19 cellular contexts compared by ENCODE assay signal in genomic region chr10:1608408-1609037, GRCh38.
A peak's percentile ranks its signal among the peaks of the same experiment; 100 is the strongest.
DNase-seq lines count a peak whose midpoint lies in the region; ATAC-seq, FAIRE-seq and TF ChIP-seq lines count a peak whose summit lies in the region.
"Had no signal": no experiment of that assay in that cellular context is flagged by ENCODE, and none has a peak within 500 bp of the region (broad histone marks: within the 10 kb centered on the region; RNA-seq: fewer than 3 reads in every experiment).

No MANE protein-coding gene starts in this region.

- no peak for DNase-seq in CD4-positive, alpha-beta T cell
- no peak for DNase-seq in GM12878 (ENCODE audit: low read depth, low spot score)
- no peak for DNase-seq in neural crest cell (ENCODE audit: low read depth, low spot score)
- DNase-seq in epidermal melanocyte (ENCODE audit: insufficient read length, low spot score): no peak
- DNase-seq in activated naive CD4-positive, alpha-beta T cell treated with anti-CD3 and anti-CD28 coated beads for 36 hours: no peak
- DNase-seq: activated CD4-positive, alpha-beta T cell treated with anti-CD3 and anti-CD28 coated beads, Interleukin-2, amount 10 ng/mL, durations not matched to agents 24 days and 14 days; activated effector memory CD4-positive, alpha-beta T cell treated with Interleukin-2 at 50 U/mL for 16 hours; CD8-positive, alpha-beta T cell; lower lobe of right lung; naive thymus-derived CD4-positive, alpha-beta T cell; NCI-H69; Right ventricle myocardium superior; SW 1271 had no signal

- H3K9me3 Mint-ChIP-seq in CD4-positive, alpha-beta T cell: no peaks in the 10 kb centered on the region
- H3K9me3 Mint-ChIP-seq in neural crest cell: no peaks in the 10 kb centered on the region
- no peaks in the 10 kb centered on the region for H3K9me3 Mint-ChIP-seq in activated naive CD4-positive, alpha-beta T cell treated with anti-CD3 and anti-CD28 coated beads for 36 hours
- H3K9me3 Mint-ChIP-seq: activated CD4-positive, alpha-beta T cell treated with anti-CD3 and anti-CD28 coated beads, Interleukin-2, amount 10 ng/mL, durations not matched to agents 24 days and 14 days; CD8-positive, alpha-beta T cell; naive thymus-derived CD4-positive, alpha-beta T cell had no signal

- TF ChIP-seq RAD21 in GM12878 (IDR thresholded peaks at IDR 0.05; ENCODE audit: insufficient read depth, low read depth, low read length): no peak

- POLR2A ChIA-PET in CD4-positive, alpha-beta T cell (lab: Charles Lee): no interaction called here
- POLR2A ChIA-PET in GM12878 (lab: Charles Lee): no interaction called here

- no peak overlapping the region for H2AFZ ChIP-seq in GM12878 (ENCODE audit: control insufficient read depth, low read depth, low read length)

- H3K4me1 ChIP-seq in GM12878 (ENCODE audit: control insufficient read depth, insufficient read depth, low read length) (no peaks in the 10 kb centered on the region; the same call in 1 of the 2 replicates), iPS-15b (ENCODE audit: control insufficient read depth, insufficient read depth, low read length) (peaks cover 3% of the 10 kb centered on the region)
- H3K4me1 ChIP-seq: lower lobe of right lung had no signal

- peak; percentile 10 for TF ChIP-seq CTCF in CD4-positive, alpha-beta T cell (IDR thresholded peaks at IDR 0.05)
- TF ChIP-seq CTCF in GM12878 (IDR thresholded peaks at IDR 0.05 in 2 of 3, conservative IDR thresholded peaks at IDR 0.05 in 1 of 3; ENCODE audit: control insufficient read depth in 2 of 3, extremely low read depth in 1 of 3, insufficient read depth in 1 of 3, low read depth in 3 of 3, low read length in 3 of 3) (no peak), neural crest cell (conservative IDR thresholded peaks at IDR 0.05) (no peak)

- H3K79me2 ChIP-seq in GM12878 (ENCODE audit: control insufficient read depth, insufficient read depth, low read length): no peaks in the 10 kb centered on the region

- H3K27ac ChIP-seq in CD4-positive, alpha-beta T cell (ENCODE audit: low read depth, low read length): no peak overlapping the region
- no peak overlapping the region for H3K27ac ChIP-seq in GM12878 (ENCODE audit: control insufficient read depth, insufficient read depth)
- H3K27ac ChIP-seq: gastroesophageal sphincter, lower lobe of right lung had no signal

- no peak overlapping the region for H3K4me2 ChIP-seq in GM12878 (ENCODE audit: control insufficient read depth, insufficient read depth)

- TF ChIP-seq EP300 in GM12878 (IDR thresholded peaks at IDR 0.05; ENCODE audit: borderline replicate concordance in 1 of 2, control insufficient read depth in 1 of 2, low read depth in 2 of 2, low read length in 2 of 2): no peak

- H3K9ac ChIP-seq in GM12878 (ENCODE audit: control insufficient read depth, insufficient read depth, low read length): no peak overlapping the region
- H3K9ac ChIP-seq in iPS-15b (ENCODE audit: low read depth, low read length): no peak overlapping the region

- FAIRE-seq in GM12878 (lab: Jason Lieb, UNC): no peak
- FAIRE-seq: bronchial epithelial cell had no signal

- no peaks in the 10 kb centered on the region for H4K20me1 ChIP-seq in GM12878 (ENCODE audit: control insufficient read depth, insufficient read depth)

- H3K4me1 Mint-ChIP-seq in CD4-positive, alpha-beta T cell (ENCODE audit: low read depth): no peaks in the 10 kb centered on the region
- H3K4me1 Mint-ChIP-seq in neural crest cell: peaks cover 42% of the 10 kb centered on the region
- H3K4me1 Mint-ChIP-seq in activated naive CD4-positive, alpha-beta T cell treated with anti-CD3 and anti-CD28 coated beads for 36 hours (ENCODE audit: low read depth): peaks cover 6% of the 10 kb centered on the region
- H3K4me1 Mint-ChIP-seq: activated CD4-positive, alpha-beta T cell treated with anti-CD3 and anti-CD28 coated beads, Interleukin-2, amount 10 ng/mL, durations not matched to agents 24 days and 14 days had no signal

- H3K4me3 ChIP-seq in GM12878 (no peak overlapping the region), iPS-15b (ENCODE audit: low read depth, low read length) (peak overlapping the region; percentile 33)
- H3K4me3 ChIP-seq: gastroesophageal sphincter, lower lobe of right lung had no signal

- no peak overlapping the region for H3K4me3 Mint-ChIP-seq in CD4-positive, alpha-beta T cell
- H3K4me3 Mint-ChIP-seq in neural crest cell: peak overlapping the region; percentile 7
- no peak overlapping the region for H3K4me3 Mint-ChIP-seq in activated naive CD4-positive, alpha-beta T cell treated with anti-CD3 and anti-CD28 coated beads for 36 hours
- H3K4me3 Mint-ChIP-seq: activated CD4-positive, alpha-beta T cell treated with anti-CD3 and anti-CD28 coated beads, Interleukin-2, amount 10 ng/mL, durations not matched to agents 24 days and 14 days; CD8-positive, alpha-beta T cell had no signal

- SMC1A ChIA-PET in GM12878 (lab: Charles Lee; ENCODE audit: uncharacterized antibody, unreplicated experiment): interaction anchor here (1.0 kb wide), 1 partner anchor 14 kb away, joined by 3 read pairs; no protein-coding TSS in a partner anchor

- intact Hi-C loops in CD4-positive, alpha-beta T cell (cut with DNase I, micrococcal nuclease): no loop called here
- intact Hi-C loops in GM12878 (cut with micrococcal nuclease; ENCODE audit: unreplicated experiment): no loop called here
- intact Hi-C loops in activated naive CD4-positive, alpha-beta T cell treated with anti-CD3 and anti-CD28 coated beads for 36 hours (cut with micrococcal nuclease): no loop called here

- no peaks in the 10 kb centered on the region for H3K36me3 Mint-ChIP-seq in CD4-positive, alpha-beta T cell (ENCODE audit: low read depth)
- no peaks in the 10 kb centered on the region for H3K36me3 Mint-ChIP-seq in neural crest cell (ENCODE audit: low read depth)
- no peaks in the 10 kb centered on the region for H3K36me3 Mint-ChIP-seq in activated naive CD4-positive, alpha-beta T cell treated with anti-CD3 and anti-CD28 coated beads for 36 hours (ENCODE audit: low read depth)
- H3K36me3 Mint-ChIP-seq: CD8-positive, alpha-beta T cell; naive thymus-derived CD4-positive, alpha-beta T cell had no signal

- RAD21 ChIA-PET in GM12878 (lab: Charles Lee; ENCODE audit: unreplicated experiment): no interaction called here

- 5% methylated on average over 10 of the region's 10 CpGs for WGBS in GM12878 (ENCODE audit: insufficient coverage, insufficient replicate concordance, low lambda C conversion rate, missing lambda C conversion rate)

- peaks cover 65% of the 10 kb centered on the region for H3K27me3 Mint-ChIP-seq in CD4-positive, alpha-beta T cell
- H3K27me3 Mint-ChIP-seq in neural crest cell (ENCODE audit: low read depth): peaks cover 5% of the 10 kb centered on the region
- peaks cover 37% of the 10 kb centered on the region for H3K27me3 Mint-ChIP-seq in activated naive CD4-positive, alpha-beta T cell treated with anti-CD3 and anti-CD28 coated beads for 36 hours (ENCODE audit: low read depth)

- no peak overlapping the region for H3K27ac Mint-ChIP-seq in CD4-positive, alpha-beta T cell
- no peak overlapping the region for H3K27ac Mint-ChIP-seq in neural crest cell (ENCODE audit: unreplicated experiment)
- no peak overlapping the region for H3K27ac Mint-ChIP-seq in activated naive CD4-positive, alpha-beta T cell treated with anti-CD3 and anti-CD28 coated beads for 36 hours
- H3K27ac Mint-ChIP-seq: activated CD4-positive, alpha-beta T cell treated with anti-CD3 and anti-CD28 coated beads, Interleukin-2, amount 10 ng/mL, durations not matched to agents 24 days and 14 days; CD8-positive, alpha-beta T cell; naive thymus-derived CD4-positive, alpha-beta T cell had no signal

- ATAC-seq in CD4-positive, alpha-beta T cell (ENCODE audit: poor library complexity): no peak
- peak; percentile 41; the same call in 2 of the 3 replicates for ATAC-seq in GM12878
- no peak for ATAC-seq in HG02840 (IDR thresholded peaks at IDR 0.05; ENCODE audit: low FRiP score, unreplicated experiment)
- ATAC-seq in GM21381 (IDR thresholded peaks at IDR 0.05; ENCODE audit: unreplicated experiment): no peak
- ATAC-seq: CD8-positive, alpha-beta T cell; esophagus mucosa; gastroesophageal sphincter; lower lobe of right lung; naive thymus-derived CD4-positive, alpha-beta T cell had no signal

- H3K9me3 ChIP-seq in CD4-positive, alpha-beta T cell (ENCODE audit: control insufficient read depth, low read length): no peaks in the 10 kb centered on the region
- H3K9me3 ChIP-seq in GM12878 (replicated peaks; ENCODE audit: control insufficient read depth, insufficient read depth, low read length): no peaks in the 10 kb centered on the region
- H3K9me3 ChIP-seq in iPS-15b (ENCODE audit: control insufficient read depth, insufficient read depth, low read length): no peaks in the 10 kb centered on the region
- H3K9me3 ChIP-seq: gastroesophageal sphincter, lower lobe of right lung had no signal

- in situ Hi-C loops in GM12878 (cut with MboI): no loop called here

- no TSS peak for BruUV-seq in GM12878 (replicated peaks; lab: Mats Ljungman, UMichigan)

- TF ChIP-seq POLR2A in GM12878 (IDR thresholded peaks at IDR 0.05; ENCODE audit: low read depth, low read length): no peak

- CTCF ChIA-PET in CD4-positive, alpha-beta T cell (lab: Charles Lee): no interaction called here
- CTCF ChIA-PET in GM12878 (lab: Yijun Ruan, JAX): no interaction called here
- CTCF ChIA-PET in activated naive CD4-positive, alpha-beta T cell treated with anti-CD3 and anti-CD28 coated beads for 36 hours (lab: Charles Lee): no interaction called here

- peaks cover 24% of the 10 kb centered on the region for H3K27me3 ChIP-seq in CD4-positive, alpha-beta T cell (ENCODE audit: control insufficient read depth, insufficient read depth, low read length)
- no peaks in the 10 kb centered on the region; a peak in 1 of 4 replicates for H3K27me3 ChIP-seq in GM12878 (replicated peaks in 1 of 2; ENCODE audit: control insufficient read depth in 2 of 2, insufficient read depth in 2 of 2, low read length in 1 of 2)
- H3K27me3 ChIP-seq in iPS-15b (ENCODE audit: control insufficient read depth, insufficient read depth, low read length): peaks cover 2% of the 10 kb centered on the region

- H3K36me3 ChIP-seq in GM12878 (ENCODE audit: control insufficient read depth in 2 of 2, insufficient read depth in 2 of 2, low read length in 1 of 2) (no peaks in the 10 kb centered on the region), iPS-15b (ENCODE audit: control insufficient read depth, insufficient read depth, low read length) (no peaks in the 10 kb centered on the region)
- H3K36me3 ChIP-seq: gastroesophageal sphincter, lower lobe of right lung had no signal

TF ChIP-seq in GM12878, 131 proteins besides CTCF, POLR2A, EP300 and RAD21 (continues in another document):
- TF ChIP-seq KDM1A (IDR thresholded peaks at IDR 0.05; ENCODE audit: borderline replicate concordance) (no peak), ELK1 (IDR thresholded peaks at IDR 0.05; ENCODE audit: low read depth, low read length) (no peak)
